Comparison of ENCODE assay signal across 1 cellular context in genomic region chr3:23926736-23927135, GRCh38.
TF ChIP-seq lines count a peak whose summit lies in the region.

No MANE protein-coding gene starts in this region.

TF ChIP-seq in GM23338, 12 proteins besides CTCF, POLR2A, EP300 and RAD21:
- TF ChIP-seq ETS1 (IDR thresholded peaks at IDR 0.05) (no peak), CREB1 (CRISPR knock-in tag; IDR thresholded peaks at IDR 0.05; ENCODE audit: low read depth) (no peak), STAT1 (IDR thresholded peaks at IDR 0.05; ENCODE audit: unreplicated experiment) (no peak), ZNF114 (CRISPR knock-in tag; IDR thresholded peaks at IDR 0.05) (no peak), POLR2AphosphoS5 (IDR thresholded peaks at IDR 0.05; ENCODE audit: low read depth) (no peak), NANOG (IDR thresholded peaks at IDR 0.05; ENCODE audit: borderline replicate concordance) (no peak), ZNF462 (CRISPR knock-in tag; IDR thresholded peaks at IDR 0.05) (no peak), REST (IDR thresholded peaks at IDR 0.05; ENCODE audit: unreplicated experiment) (no peak), ZNF331 (CRISPR knock-in tag; IDR thresholded peaks at IDR 0.05; ENCODE audit: low read depth) (no peak), JUNB (IDR thresholded peaks at IDR 0.05; ENCODE audit: unreplicated experiment) (no peak), EZH2 (IDR thresholded peaks at IDR 0.05; ENCODE audit: low read depth, unreplicated experiment) (no peak), EZH2phosphoT487 (IDR thresholded peaks at IDR 0.05; ENCODE audit: unreplicated experiment) (no peak)
